11 cellular contexts compared by ENCODE assay signal in the genomic region with DNA sequence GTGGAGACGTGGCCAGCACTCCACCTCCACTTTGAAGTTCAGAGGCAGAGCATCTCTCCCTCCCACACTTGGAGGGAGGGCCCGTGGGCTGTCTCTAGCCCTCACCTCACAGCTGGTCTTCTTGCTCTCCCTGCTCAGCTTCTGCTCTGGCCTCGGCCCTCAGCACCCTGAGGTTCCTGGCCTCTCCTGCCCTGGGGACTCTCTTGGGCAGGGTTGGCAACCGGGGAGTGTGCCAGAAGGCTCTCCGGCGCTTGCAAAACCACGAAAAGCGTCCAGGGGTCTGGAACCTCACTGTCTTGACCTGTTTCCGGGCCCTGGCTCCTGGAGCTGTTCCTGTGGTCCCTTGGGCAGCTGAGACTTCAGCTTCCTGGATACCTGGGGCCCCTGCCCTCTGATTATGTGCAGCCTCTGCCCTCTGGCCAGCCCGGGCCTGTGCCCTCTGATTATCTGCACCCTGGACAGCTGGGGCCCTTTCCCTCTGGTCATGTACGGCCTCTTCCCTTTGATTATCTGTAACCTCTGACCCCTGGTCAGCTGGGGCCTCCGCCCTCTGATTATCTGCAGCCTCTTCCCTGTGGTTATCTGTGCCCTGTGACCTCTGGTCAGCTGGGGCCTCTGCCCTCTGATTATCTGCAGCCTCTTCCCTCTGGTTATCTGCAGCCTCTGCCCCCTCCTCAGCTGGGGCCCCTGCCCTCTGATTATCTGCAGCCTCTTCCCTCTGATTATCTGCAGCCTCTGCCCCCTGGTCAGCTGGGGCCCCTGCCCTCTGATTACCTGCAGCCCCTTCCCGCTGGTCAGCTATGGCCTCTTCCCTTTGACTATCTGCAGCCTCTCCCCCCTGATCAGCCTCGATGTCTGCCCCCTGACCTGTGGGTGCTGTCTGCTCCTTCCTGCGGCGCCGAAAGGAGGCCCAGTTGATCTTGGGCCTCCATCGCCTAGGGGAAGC. TPM values are rescaled to one million over a fixed set of nuclear protein-coding genes. Genes with fewer than 3 reads are reported as not detected.
DNase-seq lines count a peak whose midpoint lies in the region; ATAC-seq and TF ChIP-seq lines count a peak whose summit lies in the region.
"Had no signal": no experiment of that assay in that cellular context is flagged by ENCODE, and none has a peak within 500 bp of the region (broad histone marks: within the 10 kb centered on the region; RNA-seq: fewer than 3 reads in every experiment).

No MANE protein-coding gene starts in this region.

- no TSS peak for BruUV-seq in A673 (replicated peaks; lab: Mats Ljungman, UMichigan)

- POLR2A ChIA-PET in A673 (lab: Charles Lee; ENCODE audit: low non-redundant PET), result no interaction called here

- no peak for ATAC-seq in gastroesophageal sphincter
- no peak for ATAC-seq in HG03108 (IDR thresholded peaks at IDR 0.05; ENCODE audit: unreplicated experiment)
- ATAC-seq in HG02981 (IDR thresholded peaks at IDR 0.05; ENCODE audit: unreplicated experiment), result no peak

- DNase-seq in A673 (ENCODE audit: low spot score), result no peak
- DNase-seq in ovary, result peak in 2 of 5 donors; percentile 39 to 50
- no peak for DNase-seq in AG20443 (ENCODE audit: low spot score)
- no peak for DNase-seq in KBM-7
- DNase-seq: activated T-cell treated with anti-CD3 and anti-CD28 coated beads, Interleukin-2, amount 50 U/mL, for 1 hour; effector memory CD4-positive, alpha-beta T cell; midbrain had no signal

- H3K9me3 ChIP-seq in A673 (ENCODE audit: low read depth, low read length, poor library complexity, severe bottlenecking) (no peaks in the 10 kb centered on the region), gastroesophageal sphincter (no peaks in the 10 kb centered on the region), ovary (no peaks in the 10 kb centered on the region)

- no peak for TF ChIP-seq POLR2A in gastroesophageal sphincter (IDR thresholded peaks at IDR 0.05)
- no peak for TF ChIP-seq POLR2A in ovary (IDR thresholded peaks at IDR 0.05)

- H3K36me3 ChIP-seq in A673 (ENCODE audit: insufficient read depth, low read length, poor library complexity, severe bottlenecking), result peaks cover 5% of the 10 kb centered on the region
- H3K36me3 ChIP-seq in gastroesophageal sphincter, result no peaks in the 10 kb centered on the region
- no peaks in the 10 kb centered on the region for H3K36me3 ChIP-seq in ovary

- no peak for TF ChIP-seq EP300 in gastroesophageal sphincter (IDR thresholded peaks at IDR 0.05)
- no peak for TF ChIP-seq EP300 in ovary (IDR thresholded peaks at IDR 0.05)

- no peak for TF ChIP-seq CTCF in A673 (conservative IDR thresholded peaks at IDR 0.05; ENCODE audit: low read depth, low read length)
- TF ChIP-seq CTCF in WI38 (IDR thresholded peaks at IDR 0.05; ENCODE audit: low read depth, low read length), result no peak
- no peak for TF ChIP-seq CTCF in gastroesophageal sphincter (IDR thresholded peaks at IDR 0.05)
- TF ChIP-seq CTCF in ovary (IDR thresholded peaks at IDR 0.05), result no peak

- CTCF ChIA-PET in A673 (lab: Charles Lee), result interaction anchor here (0.6 kb wide), 1 partner anchor 11 kb away, joined by 11 read pairs; no protein-coding TSS in a partner anchor

- H3K27me3 ChIP-seq in A673 (replicated peaks; ENCODE audit: insufficient read depth, low read depth, low read length, poor library complexity) (no peaks in the 10 kb centered on the region), gastroesophageal sphincter (peaks cover 93% of the 10 kb centered on the region), ovary (no peaks in the 10 kb centered on the region)

- in situ Hi-C loops in KBM-7 (cut with MboI; ENCODE audit: low pct_unique_long_range_greater_than_20kb, low sequenced_read_pairs), result no loop called here

- H3K4me1 ChIP-seq in A673 (ENCODE audit: insufficient read depth, low read length, poor library complexity, severe bottlenecking) (peaks cover 49% of the 10 kb centered on the region), gastroesophageal sphincter (peaks cover 0 to 71% (median 21%) of the 10 kb centered on the region in 3 donors), ovary (ENCODE audit: insufficient read depth) (peaks cover 16% of the 10 kb centered on the region)

- intact Hi-C loops in A673 (cut with micrococcal nuclease; ENCODE audit: unreplicated experiment), result no loop called here
- intact Hi-C loops in ovary (cut with DNase I), result no loop called here

- H3K4me3 ChIP-seq in A673 (ENCODE audit: low read depth, low read length, poor library complexity, severe bottlenecking) (peak overlapping the region; percentile 80), WI38 (ENCODE audit: low read depth, low read length) (peak overlapping the region; percentile 60), gastroesophageal sphincter (peak overlapping the region; percentile 1 to 57), ovary (peak overlapping the region; percentile 64)

- peak overlapping the region; percentile 88 for H3K27ac ChIP-seq in A673 (ENCODE audit: low read depth, low read length, poor library complexity, severe bottlenecking)
- peak overlapping the region in 3 of 4 donors; percentile 65 to 78 (median 73) for H3K27ac ChIP-seq in gastroesophageal sphincter
- H3K27ac ChIP-seq in ovary, result peak overlapping the region; percentile 51 to 84

- WGBS in gastroesophageal sphincter (ENCODE audit: low coverage in 1 of 2), 2 donors, result 28 to 55% methylated on average over 7 to 9 of the region's 18 CpGs
- 10 to 18% (median 11%) methylated on average over 18 of the region's 18 CpGs for WGBS in ovary, 3 donors

RNA-seq across cellular contexts. Expression of gene CCDC8, which starts 2.0 kb away (rescaled TPM):
- total RNA-seq in A673 (2021) (24.5 and 32.1 TPM in 2 replicates), gastroesophageal sphincter (10 to 100 TPM in 1 of 4 donors, 1 to 10 TPM in 3; 4.3 to 10.1 (median 7.6) TPM), ovary (10 to 100 TPM; 29.3 to 82.6 (median 67.9) TPM)
- polyA plus RNA-seq in ovary, result 10 to 100 TPM; 20.1 to 35.7 TPM

RNA-seq across cellular contexts. Expression of gene PNMA8C, which starts 17.4 kb away (rescaled TPM):
- not detected in 2 replicates for total RNA-seq in A673 (2021)
- under 1 TPM in 3 of 4 donors, not detected in 1; 0.12 to 0.39 (median 0.27) TPM for total RNA-seq in gastroesophageal sphincter
- total RNA-seq in ovary, result under 1 TPM in 6 of 7 donors, not detected in 1; 0.25 to 0.82 (median 0.39) TPM
- polyA plus RNA-seq in ovary, result under 1 TPM; 0.15 to 0.32 TPM

Comparison
In these comparisons a context has a peak if more than half of its experiments do, and no peak if none do; other contexts are left out.
1. H3K4me3 ChIP-seq: peak in every context shown above with its lines; median percentile 80 in A673; 64 in ovary; 60 in WI38; 29 in gastroesophageal sphincter.